ENCODE assay signal across 18 cellular contexts in the genomic region with DNA sequence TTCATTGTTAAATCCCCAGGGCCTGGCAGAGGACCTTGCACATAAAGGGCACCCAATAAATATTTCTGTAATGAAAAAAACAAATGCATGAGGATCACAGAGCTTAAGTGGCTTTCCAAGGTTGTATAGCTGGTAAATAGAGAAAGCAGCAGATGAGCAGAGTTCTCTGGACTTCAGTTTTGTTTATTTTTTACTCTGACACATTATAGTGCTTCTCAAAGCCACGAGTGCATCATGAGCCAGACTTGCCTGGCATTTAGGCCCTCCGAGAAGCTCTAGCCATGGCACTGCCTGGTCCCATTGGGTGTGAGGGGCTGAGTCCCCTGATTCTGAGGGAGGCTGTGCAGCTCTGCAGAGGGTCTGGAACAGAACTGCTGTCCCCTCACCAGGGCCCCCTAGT.
A peak's percentile ranks its signal among the peaks of the same experiment; 100 is the strongest.
DNase-seq lines count a peak whose midpoint lies in the region; ATAC-seq and TF ChIP-seq lines count a peak whose summit lies in the region.
"Had no signal": no experiment of that assay in that cellular context is flagged by ENCODE, and none has a peak within 500 bp of the region (broad histone marks: within the 10 kb centered on the region; RNA-seq: fewer than 3 reads in every experiment).

No MANE protein-coding gene starts in this region.

- H3K27ac Mint-ChIP-seq in activated CD8-positive, alpha-beta T cell treated with anti-CD3 and anti-CD28 coated beads, Interleukin-2, amount 10 ng/mL, durations not matched to agents 7 days and 5 days: peak overlapping the region; percentile 40
- H3K27ac Mint-ChIP-seq in activated CD8-positive, alpha-beta T cell treated with anti-CD3 and anti-CD28 coated beads for 36 hours: no peak overlapping the region
- H3K27ac Mint-ChIP-seq in stimulated activated memory B cell treated with anti-CD40 and anti-IgM and Interleukin-4, amounts not matched to agents 10 μg/mL and 1 μg/mL and 100 μg/mL, for 72 hours: no peak overlapping the region
- H3K27ac Mint-ChIP-seq: B cell had no signal

- peaks cover 3% of the 10 kb centered on the region for H3K9me3 Mint-ChIP-seq in activated CD8-positive, alpha-beta T cell treated with anti-CD3 and anti-CD28 coated beads, Interleukin-2, amount 10 ng/mL, durations not matched to agents 7 days and 5 days (ENCODE audit: insufficient read depth)
- H3K9me3 Mint-ChIP-seq in activated CD8-positive, alpha-beta T cell treated with anti-CD3 and anti-CD28 coated beads for 36 hours: peaks cover 4% of the 10 kb centered on the region
- peaks cover 2% of the 10 kb centered on the region for H3K9me3 Mint-ChIP-seq in stimulated activated memory B cell treated with anti-CD40 and anti-IgM and Interleukin-4, amounts not matched to agents 10 μg/mL and 1 μg/mL and 100 μg/mL, for 72 hours

- no peak for DNase-seq in activated CD8-positive, alpha-beta T cell treated with anti-CD3 and anti-CD28 coated beads, Interleukin-2, amount 10 ng/mL, durations not matched to agents 7 days and 5 days
- DNase-seq in activated CD8-positive, alpha-beta T cell treated with anti-CD3 and anti-CD28 coated beads for 36 hours: no peak
- DNase-seq in MG63: peak; percentile 44
- DNase-seq in foreskin fibroblast: peak; percentile 16 to 31
- DNase-seq in midbrain (lab: John Stamatoyannopoulos, UW): no peak
- no peak for DNase-seq in BE2C
- DNase-seq: CD8-positive, alpha-beta memory T cell; NCI-H1105; NCI-H187 treated with DMSO at 0.1 percent for 48 hours; NCI-H446 treated with DMSO at 0.1 percent for 48 hours; NCI-H748 treated with DMSO at 0.1 percent for 48 hours; Peyer's patch; Right ventricle myocardium superior; SK-N-SH had no signal

- no peak overlapping the region for H3K4me3 Mint-ChIP-seq in activated CD8-positive, alpha-beta T cell treated with anti-CD3 and anti-CD28 coated beads, Interleukin-2, amount 10 ng/mL, durations not matched to agents 7 days and 5 days
- H3K4me3 Mint-ChIP-seq in activated CD8-positive, alpha-beta T cell treated with anti-CD3 and anti-CD28 coated beads for 36 hours: no peak overlapping the region
- H3K4me3 Mint-ChIP-seq in stimulated activated memory B cell treated with anti-CD40 and anti-IgM and Interleukin-4, amounts not matched to agents 10 μg/mL and 1 μg/mL and 100 μg/mL, for 72 hours: no peak overlapping the region
- H3K4me3 Mint-ChIP-seq: B cell; CD8-positive, alpha-beta memory T cell had no signal

- H3K36me3 Mint-ChIP-seq in activated CD8-positive, alpha-beta T cell treated with anti-CD3 and anti-CD28 coated beads, Interleukin-2, amount 10 ng/mL, durations not matched to agents 7 days and 5 days (ENCODE audit: low read depth): peaks cover 2% of the 10 kb centered on the region
- H3K36me3 Mint-ChIP-seq in activated CD8-positive, alpha-beta T cell treated with anti-CD3 and anti-CD28 coated beads for 36 hours (ENCODE audit: low read depth): no peaks in the 10 kb centered on the region
- no peaks in the 10 kb centered on the region for H3K36me3 Mint-ChIP-seq in stimulated activated memory B cell treated with anti-CD40 and anti-IgM and Interleukin-4, amounts not matched to agents 10 μg/mL and 1 μg/mL and 100 μg/mL, for 72 hours
- H3K36me3 Mint-ChIP-seq: CD8-positive, alpha-beta memory T cell had no signal

- no peak for ATAC-seq in activated CD8-positive, alpha-beta T cell treated with anti-CD3 and anti-CD28 coated beads, Interleukin-2, amount 10 ng/mL, durations not matched to agents 7 days and 5 days
- ATAC-seq in activated CD8-positive, alpha-beta T cell treated with anti-CD3 and anti-CD28 coated beads for 36 hours: no peak
- peak; percentile 20 for ATAC-seq in stimulated activated memory B cell treated with anti-CD40 and anti-IgM and Interleukin-4, amounts not matched to agents 10 μg/mL and 1 μg/mL and 100 μg/mL, for 72 hours
- no peak for ATAC-seq in GM21737 (IDR thresholded peaks at IDR 0.05; ENCODE audit: unreplicated experiment)

- H3K36me3 ChIP-seq in MG63 (no peaks in the 10 kb centered on the region), BE2C (no peaks in the 10 kb centered on the region)
- H3K36me3 ChIP-seq: HAP-1, Peyer's patch had no signal

- POLR2A ChIA-PET in activated CD8-positive, alpha-beta T cell treated with anti-CD3 and anti-CD28 coated beads, Interleukin-2, amount 10 ng/mL, durations not matched to agents 7 days and 5 days (lab: Charles Lee): no interaction called here
- POLR2A ChIA-PET in activated CD8-positive, alpha-beta T cell treated with anti-CD3 and anti-CD28 coated beads for 36 hours (lab: Charles Lee): no interaction called here

- peaks cover 8% of the 10 kb centered on the region for H3K27me3 Mint-ChIP-seq in activated CD8-positive, alpha-beta T cell treated with anti-CD3 and anti-CD28 coated beads, Interleukin-2, amount 10 ng/mL, durations not matched to agents 7 days and 5 days (ENCODE audit: low read depth)
- H3K27me3 Mint-ChIP-seq in activated CD8-positive, alpha-beta T cell treated with anti-CD3 and anti-CD28 coated beads for 36 hours: peaks cover 3% of the 10 kb centered on the region
- peaks cover 9% of the 10 kb centered on the region for H3K27me3 Mint-ChIP-seq in stimulated activated memory B cell treated with anti-CD40 and anti-IgM and Interleukin-4, amounts not matched to agents 10 μg/mL and 1 μg/mL and 100 μg/mL, for 72 hours

- peaks cover 18% of the 10 kb centered on the region for H3K4me1 Mint-ChIP-seq in activated CD8-positive, alpha-beta T cell treated with anti-CD3 and anti-CD28 coated beads, Interleukin-2, amount 10 ng/mL, durations not matched to agents 7 days and 5 days (ENCODE audit: low read depth)
- H3K4me1 Mint-ChIP-seq in activated CD8-positive, alpha-beta T cell treated with anti-CD3 and anti-CD28 coated beads for 36 hours (ENCODE audit: low read depth): no peaks in the 10 kb centered on the region
- H3K4me1 Mint-ChIP-seq in stimulated activated memory B cell treated with anti-CD40 and anti-IgM and Interleukin-4, amounts not matched to agents 10 μg/mL and 1 μg/mL and 100 μg/mL, for 72 hours: no peaks in the 10 kb centered on the region
- H3K4me1 Mint-ChIP-seq: B cell; CD8-positive, alpha-beta memory T cell had no signal

- no peaks in the 10 kb centered on the region for H3K27me3 ChIP-seq in MG63
- no peaks in the 10 kb centered on the region for H3K27me3 ChIP-seq in BE2C
- H3K27me3 ChIP-seq: Peyer's patch had no signal

- TF ChIP-seq CTCF in activated CD8-positive, alpha-beta T cell treated with anti-CD3 and anti-CD28 coated beads for 36 hours (IDR thresholded peaks at IDR 0.05): no peak
- TF ChIP-seq CTCF in foreskin fibroblast (IDR thresholded peaks at IDR 0.05; ENCODE audit: low read depth, low read length) (no peak), BE2C (IDR thresholded peaks at IDR 0.05; ENCODE audit: low read depth, low read length) (no peak)

- no peaks in the 10 kb centered on the region for H3K4me1 ChIP-seq in BE2C
- H3K4me1 ChIP-seq: HAP-1, Peyer's patch had no signal

- intact Hi-C loops in activated CD8-positive, alpha-beta T cell treated with anti-CD3 and anti-CD28 coated beads for 36 hours (cut with micrococcal nuclease): no loop called here

- CTCF ChIA-PET in activated CD8-positive, alpha-beta T cell treated with anti-CD3 and anti-CD28 coated beads, Interleukin-2, amount 10 ng/mL, durations not matched to agents 7 days and 5 days (lab: Charles Lee): no interaction called here
- CTCF ChIA-PET in activated CD8-positive, alpha-beta T cell treated with anti-CD3 and anti-CD28 coated beads for 36 hours (lab: Charles Lee): no interaction called here

- H3K4me3 ChIP-seq in MG63 (no peak overlapping the region), foreskin fibroblast (ENCODE audit: low read depth in 1 of 2, low read length in 2 of 2) (no peak overlapping the region), BE2C (ENCODE audit: low read depth, low read length) (no peak overlapping the region)
- H3K4me3 ChIP-seq: HAP-1, Peyer's patch had no signal

- no peaks in the 10 kb centered on the region for H3K9me3 ChIP-seq in MG63
- no peaks in the 10 kb centered on the region for H3K9me3 ChIP-seq in BE2C
- H3K9me3 ChIP-seq: HAP-1, Peyer's patch, SK-N-SH had no signal

Comparison
In these comparisons a context has a peak if more than half of its experiments do, and no peak if none do; other contexts are left out.
1. DNase-seq: peak in MG63 (single experiment) and foreskin fibroblast (2 of 2); none in activated CD8-positive, alpha-beta T cell treated with anti-CD3 and anti-CD28 coated beads, Interleukin-2, amount 10 ng/mL, durations not matched to agents 7 days and 5 days (single experiment), activated CD8-positive, alpha-beta T cell treated with anti-CD3 and anti-CD28 coated beads for 36 hours (single experiment), midbrain (single experiment) and BE2C (single experiment).